In the genomic region with DNA sequence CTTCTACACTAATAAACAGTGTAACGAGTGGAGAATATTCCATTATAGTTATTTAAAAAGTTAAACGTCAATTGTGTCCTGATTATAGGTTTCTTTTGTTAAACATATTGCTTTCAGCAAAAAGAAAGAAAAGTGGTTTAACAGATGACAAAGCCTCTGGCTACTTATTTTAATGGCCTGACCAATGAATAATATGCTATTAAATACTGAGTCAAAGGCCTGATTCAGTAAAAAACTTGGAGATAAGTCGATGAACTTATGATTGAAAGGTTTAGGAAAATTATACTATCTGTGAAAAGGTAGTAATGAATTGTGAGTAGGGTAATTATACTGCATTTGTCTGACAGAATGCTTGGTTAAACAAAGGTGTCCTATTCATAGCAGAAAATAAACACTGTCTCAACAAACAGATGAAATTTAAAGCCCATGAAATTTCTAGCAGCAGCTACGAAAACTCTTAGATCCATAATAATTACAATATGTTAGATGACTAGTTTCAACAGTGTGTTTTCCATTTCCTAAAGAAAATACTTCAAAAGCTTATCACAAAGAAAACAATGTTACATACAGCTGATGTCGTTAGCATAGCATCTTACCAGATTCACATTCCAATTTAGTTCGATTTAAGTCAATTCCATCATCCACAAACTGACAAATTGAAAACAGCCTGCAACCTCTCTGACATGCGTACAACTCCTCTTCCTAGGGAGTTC, we compare ENCODE assay signal across 16 cellular contexts. TPM values are rescaled to one million over a fixed set of nuclear protein-coding genes. Genes with fewer than 3 reads are reported as not detected.
DNase-seq lines count a peak whose midpoint lies in the region; ATAC-seq, FAIRE-seq and TF ChIP-seq lines count a peak whose summit lies in the region.
"Had no signal": no experiment of that assay in that cellular context is flagged by ENCODE, and none has a peak within 500 bp of the region (broad histone marks: within the 10 kb centered on the region; RNA-seq: fewer than 3 reads in every experiment).

No MANE protein-coding gene starts in this region.

- peak overlapping the region; percentile 24 for H3K27ac Mint-ChIP-seq in stimulated activated naive CD8-positive, alpha-beta T cell treated with anti-CD3 and anti-CD28 coated beads, Interleukin-15, Interleukin-2, amounts not matched to agents 100 ng/mL and 50 ng/mL, for 24 hours
- H3K27ac Mint-ChIP-seq in stimulated activated naive CD8-positive, alpha-beta T cell treated with anti-CD3 and anti-CD28 coated beads, Interleukin-15, amount 100 ng/mL, for 72 hours: peak overlapping the region in 1 of 2 donors; percentile 57

- no peak overlapping the region for H3K9ac ChIP-seq in SU-DHL-6 (ENCODE audit: low read length)
- H3K9ac ChIP-seq in endothelial cell of umbilical vein (replicated peaks; ENCODE audit: extremely low read depth, insufficient read depth, low read length): no peak overlapping the region

- CTCF ChIA-PET in endothelial cell of umbilical vein (lab: Charles Lee): no interaction called here

- H3K4me2 ChIP-seq in SU-DHL-6 (ENCODE audit: low read depth, low read length, poor library complexity, severe bottlenecking) (peak overlapping the region; percentile 33), endothelial cell of umbilical vein (ENCODE audit: insufficient read depth, low read length) (peak overlapping the region; percentile 83)

- H3K36me3 Mint-ChIP-seq in stimulated activated naive CD8-positive, alpha-beta T cell treated with anti-CD3 and anti-CD28 coated beads, Interleukin-15, Interleukin-2, amounts not matched to agents 100 ng/mL and 50 ng/mL, for 24 hours (ENCODE audit: low read depth): peaks cover 31% of the 10 kb centered on the region

- no peaks in the 10 kb centered on the region for H3K9me3 ChIP-seq in SU-DHL-6 (ENCODE audit: insufficient read depth, low read length)
- H3K9me3 ChIP-seq in endothelial cell of umbilical vein (replicated peaks; ENCODE audit: control insufficient read depth, insufficient read depth, low read length): no peaks in the 10 kb centered on the region

- no peak for ATAC-seq in stimulated activated naive CD8-positive, alpha-beta T cell treated with anti-CD3 and anti-CD28 coated beads, Interleukin-15, amount 100 ng/mL, for 72 hours
- ATAC-seq in GM21360 (IDR thresholded peaks at IDR 0.05; ENCODE audit: unreplicated experiment): no peak
- no peak for ATAC-seq in GM18519 (IDR thresholded peaks at IDR 0.05; ENCODE audit: low FRiP score, unreplicated experiment)

- H2AFZ ChIP-seq in SU-DHL-6 (ENCODE audit: low read depth, low read length, severe bottlenecking) (no peak overlapping the region), endothelial cell of umbilical vein (ENCODE audit: low read depth, low read length) (no peak overlapping the region)

- no peaks in the 10 kb centered on the region for H4K20me1 ChIP-seq in SU-DHL-6 (ENCODE audit: low read depth, low read length)
- no peaks in the 10 kb centered on the region for H4K20me1 ChIP-seq in endothelial cell of umbilical vein (replicated peaks; ENCODE audit: control insufficient read depth, extremely low read depth, insufficient read depth, low read length)

- in situ Hi-C loops in GM13976 (cut with MboI; ENCODE audit: low sequenced_read_pairs, unreplicated experiment): no loop called here

- H3K79me2 ChIP-seq in SU-DHL-6 (ENCODE audit: insufficient read depth, low read length): peaks cover 70% of the 10 kb centered on the region
- peaks cover 27% of the 10 kb centered on the region for H3K79me2 ChIP-seq in endothelial cell of umbilical vein (ENCODE audit: control insufficient read depth, insufficient read depth, low read length)

- H3K4me3 ChIP-seq in SU-DHL-6 (ENCODE audit: insufficient read depth, low read length, poor library complexity, severe bottlenecking): no peak overlapping the region
- H3K4me3 ChIP-seq in endothelial cell of umbilical vein (replicated peaks in 1 of 3; ENCODE audit: insufficient read depth in 1 of 3, low read depth in 1 of 3, low read length in 3 of 3): no peak overlapping the region

- POLR2A ChIA-PET in endothelial cell of umbilical vein (lab: Charles Lee): no interaction called here

- no peak for FAIRE-seq in endothelial cell of umbilical vein (lab: Jason Lieb, UNC)

- peaks cover 20% of the 10 kb centered on the region; the same call in 1 of the 2 replicates for H3K36me3 ChIP-seq in SU-DHL-6 (ENCODE audit: low read length)
- H3K36me3 ChIP-seq in endothelial cell of umbilical vein (ENCODE audit: control insufficient read depth in 2 of 2, extremely low read depth in 1 of 2, insufficient read depth in 2 of 2, low read length in 2 of 2): peaks cover 0 to 4% of the 10 kb centered on the region in 2 experiments

- TF ChIP-seq POLR2A in endothelial cell of umbilical vein (IDR thresholded peaks at IDR 0.05; ENCODE audit: low read depth, low read length): no peak

- H3K27ac ChIP-seq in SU-DHL-6 (ENCODE audit: low read depth, low read length) (peak overlapping the region; percentile 10; the same call in 1 of the 2 replicates), endothelial cell of umbilical vein (ENCODE audit: insufficient read depth, low read depth, low read length) (peak overlapping the region; percentile 19)

- H3K4me1 ChIP-seq in endothelial cell of umbilical vein (ENCODE audit: control insufficient read depth, extremely low read depth, insufficient read depth, low read length): peaks cover 22% of the 10 kb centered on the region

- DNase-seq in stimulated activated naive CD8-positive, alpha-beta T cell treated with anti-CD3 and anti-CD28 coated beads, Interleukin-15, amount 100 ng/mL, for 72 hours: no peak
- peak; percentile 48 for DNase-seq in endothelial cell of umbilical vein (ENCODE audit: low read depth, low spot score)
- DNase-seq in GM13976 (ENCODE audit: low spot score): no peak
- DNase-seq in HT-29 (ENCODE audit: low spot score): no peak
- DNase-seq: central memory CD4-positive, alpha-beta T cell; NCI-H510A treated with DMSO at 0.1 percent for 48 hours; SIG-M5 had no signal

- H3F3A ChIP-seq in SU-DHL-6 (ENCODE audit: insufficient read depth): peaks cover 8% of the 10 kb centered on the region

- no TSS peak for BruUV-seq in endothelial cell of umbilical vein (replicated peaks; lab: Mats Ljungman, UMichigan)

- TF ChIP-seq CTCF in SU-DHL-6 (IDR thresholded peaks at IDR 0.05; ENCODE audit: insufficient read depth, low read length, poor library complexity, severe bottlenecking) (no peak), endothelial cell of umbilical vein (IDR thresholded peaks at IDR 0.05; ENCODE audit: extremely low read depth in 1 of 2, insufficient read depth in 1 of 2, low read depth in 1 of 2, low read length in 2 of 2) (no peak), GM13976 (IDR thresholded peaks at IDR 0.05; ENCODE audit: borderline replicate concordance, control extremely low read depth, extremely low read depth, insufficient read depth, missing control alignments) (no peak)

- no peaks in the 10 kb centered on the region for H3K9me2 ChIP-seq in SU-DHL-6 (replicated peaks; ENCODE audit: insufficient read depth, low read length)

- H3K4me1 Mint-ChIP-seq in stimulated activated naive CD8-positive, alpha-beta T cell treated with anti-CD3 and anti-CD28 coated beads, Interleukin-15, Interleukin-2, amounts not matched to agents 100 ng/mL and 50 ng/mL, for 24 hours (ENCODE audit: low read depth): peaks cover 22% of the 10 kb centered on the region
- peaks cover 25% of the 10 kb centered on the region for H3K4me1 Mint-ChIP-seq in stimulated activated naive CD8-positive, alpha-beta T cell treated with anti-CD3 and anti-CD28 coated beads, Interleukin-15, amount 100 ng/mL, for 72 hours

- H3K4me3 Mint-ChIP-seq in stimulated activated naive CD8-positive, alpha-beta T cell treated with anti-CD3 and anti-CD28 coated beads, Interleukin-15, Interleukin-2, amounts not matched to agents 100 ng/mL and 50 ng/mL, for 24 hours: no peak overlapping the region
- no peak overlapping the region for H3K4me3 Mint-ChIP-seq in stimulated activated naive CD8-positive, alpha-beta T cell treated with anti-CD3 and anti-CD28 coated beads, Interleukin-15, amount 100 ng/mL, for 72 hours

- intact Hi-C loops in endothelial cell of umbilical vein (cut with micrococcal nuclease): no loop called here

- no peaks in the 10 kb centered on the region for H3K27me3 Mint-ChIP-seq in stimulated activated naive CD8-positive, alpha-beta T cell treated with anti-CD3 and anti-CD28 coated beads, Interleukin-15, Interleukin-2, amounts not matched to agents 100 ng/mL and 50 ng/mL, for 24 hours
- no peaks in the 10 kb centered on the region for H3K27me3 Mint-ChIP-seq in stimulated activated naive CD8-positive, alpha-beta T cell treated with anti-CD3 and anti-CD28 coated beads, Interleukin-15, amount 100 ng/mL, for 72 hours

- peaks cover 2% of the 10 kb centered on the region for H3K9me1 ChIP-seq in endothelial cell of umbilical vein (replicated peaks; ENCODE audit: control insufficient read depth, extremely low read depth, insufficient read depth, low read length)

- H3K27me3 ChIP-seq in SU-DHL-6 (ENCODE audit: low read length): no peaks in the 10 kb centered on the region
- H3K27me3 ChIP-seq in endothelial cell of umbilical vein (ENCODE audit: control insufficient read depth in 2 of 2, insufficient read depth in 2 of 2, low read length in 2 of 2): no peaks in the 10 kb centered on the region

- dilution Hi-C loops in endothelial cell of umbilical vein (cut with MboI; ENCODE audit: extremely low pct_ligation_motif_present, low sequenced_read_pairs): no loop called here

- no peaks in the 10 kb centered on the region for H3K9me3 Mint-ChIP-seq in stimulated activated naive CD8-positive, alpha-beta T cell treated with anti-CD3 and anti-CD28 coated beads, Interleukin-15, Interleukin-2, amounts not matched to agents 100 ng/mL and 50 ng/mL, for 24 hours
- H3K9me3 Mint-ChIP-seq in stimulated activated naive CD8-positive, alpha-beta T cell treated with anti-CD3 and anti-CD28 coated beads, Interleukin-15, amount 100 ng/mL, for 72 hours: no peaks in the 10 kb centered on the region

RNA-seq across cellular contexts. Expression of gene TMEM59, which starts 6.2 kb away (rescaled TPM):
- total RNA-seq in endothelial cell of umbilical vein: 196 and 198 TPM in 2 replicates
- 189 and 281 TPM in 2 replicates for polyA plus RNA-seq in endothelial cell of umbilical vein
- 228 and 259 TPM in 2 replicates for polyA plus RNA-seq in endothelial cell of umbilical vein (2011; cell fraction: cytosol; rRNA removed)
- polyA plus RNA-seq in endothelial cell of umbilical vein (2011; cell fraction: nucleus; rRNA removed): 80.0 and 87.5 TPM in 2 replicates
- 184 and 264 TPM in 2 replicates for polyA plus RNA-seq in endothelial cell of umbilical vein (2012)
- 217 and 250 TPM in 2 replicates for polyA minus RNA-seq in endothelial cell of umbilical vein
- polyA minus RNA-seq in endothelial cell of umbilical vein (2011; cell fraction: cytosol; rRNA and poly(A)+ RNA removed): 103 TPM
- polyA minus RNA-seq in endothelial cell of umbilical vein (2011; cell fraction: nucleus; rRNA and poly(A)+ RNA removed): 46.8 and 56.0 TPM in 2 replicates
- 193 and 255 TPM in 2 replicates for total RNA-seq in HT-29 (2014; rRNA removed; shearing (Covaris generic))

RNA-seq across cellular contexts. Expression of gene TCEANC2, which starts 6.6 kb away (rescaled TPM):
- 5.1 and 6.1 TPM in 2 replicates for total RNA-seq in endothelial cell of umbilical vein
- polyA plus RNA-seq in endothelial cell of umbilical vein: 2.8 and 3.2 TPM in 2 replicates
- 3.3 TPM in 2 replicates for polyA plus RNA-seq in endothelial cell of umbilical vein (2011; cell fraction: cytosol; rRNA removed)
- 4.4 and 4.5 TPM in 2 replicates for polyA plus RNA-seq in endothelial cell of umbilical vein (2011; cell fraction: nucleus; rRNA removed)
- 3.0 and 3.4 TPM in 2 replicates for polyA plus RNA-seq in endothelial cell of umbilical vein (2012)
- 3.1 and 4.1 TPM in 2 replicates for polyA minus RNA-seq in endothelial cell of umbilical vein
- 3.2 TPM for polyA minus RNA-seq in endothelial cell of umbilical vein (2011; cell fraction: cytosol; rRNA and poly(A)+ RNA removed)
- polyA minus RNA-seq in endothelial cell of umbilical vein (2011; cell fraction: nucleus; rRNA and poly(A)+ RNA removed): 2.0 and 2.2 TPM in 2 replicates
- total RNA-seq in HT-29 (2014; rRNA removed; shearing (Covaris generic)): 1.2 and 2.0 TPM in 2 replicates

RNA-seq across cellular contexts. Expression of gene LDLRAD1, which starts 28.8 kb away (rescaled TPM):
- not detected in 2 replicates for total RNA-seq in endothelial cell of umbilical vein
- not detected in 2 replicates for polyA plus RNA-seq in endothelial cell of umbilical vein
- polyA plus RNA-seq in endothelial cell of umbilical vein (2011; cell fraction: cytosol; rRNA removed): not detected in 2 replicates
- not detected in 2 replicates for polyA plus RNA-seq in endothelial cell of umbilical vein (2011; cell fraction: nucleus; rRNA removed)
- polyA plus RNA-seq in endothelial cell of umbilical vein (2012): not detected in 2 replicates
- polyA minus RNA-seq in endothelial cell of umbilical vein: not detected in 2 replicates
- polyA minus RNA-seq in endothelial cell of umbilical vein (2011; cell fraction: cytosol; rRNA and poly(A)+ RNA removed): not detected
- not detected in 2 replicates for polyA minus RNA-seq in endothelial cell of umbilical vein (2011; cell fraction: nucleus; rRNA and poly(A)+ RNA removed)
- not detected in 2 replicates for total RNA-seq in HT-29 (2014; rRNA removed; shearing (Covaris generic))
- total RNA-seq: Daoy, M059J, myocyte, skeletal muscle tissue, urinary bladder had no signal
- polyA plus RNA-seq: urinary bladder had no signal
